In the genomic region with DNA sequence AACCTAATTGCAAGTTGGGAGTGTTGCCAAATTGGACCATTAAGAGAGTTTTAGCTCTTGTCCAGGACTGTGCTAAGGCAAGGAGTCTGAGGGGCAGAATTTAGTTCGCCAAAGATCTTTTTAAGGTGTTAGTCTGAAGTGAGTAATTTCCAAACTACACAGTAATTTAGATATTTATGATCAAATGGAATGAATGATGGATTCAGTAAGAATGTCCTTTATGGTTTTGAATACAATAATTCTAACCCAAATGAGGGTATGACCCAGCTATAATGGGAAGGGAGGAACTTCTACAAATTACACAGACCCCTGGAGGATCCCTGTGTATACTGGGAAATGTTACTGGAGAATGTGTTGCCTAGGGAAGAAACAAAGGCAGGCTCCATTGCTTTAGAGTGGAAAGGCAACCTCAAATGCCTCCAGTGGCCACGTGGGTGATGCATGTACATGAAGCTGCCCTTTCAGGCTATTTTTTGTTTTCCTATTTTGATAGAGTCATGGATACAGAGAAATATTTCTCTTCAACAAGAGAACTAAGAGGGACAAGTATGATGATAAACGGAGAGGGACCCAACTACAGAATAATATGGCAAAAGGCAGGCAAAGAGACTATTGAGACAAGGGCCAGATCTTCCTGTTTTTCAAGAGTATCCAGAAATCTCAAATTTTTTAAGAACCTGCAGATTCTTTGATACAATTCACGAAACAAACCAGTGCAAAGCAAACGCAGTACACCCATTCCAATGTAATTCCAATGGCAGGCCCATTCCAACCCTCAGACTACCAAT, we compare ENCODE assay signal across 22 cellular contexts. TPM values are rescaled to one million over a fixed set of nuclear protein-coding genes. Genes with fewer than 3 reads are reported as not detected.
A peak's percentile ranks its signal among the peaks of the same experiment; 100 is the strongest.
DNase-seq lines count a peak whose midpoint lies in the region; ATAC-seq, FAIRE-seq and TF ChIP-seq lines count a peak whose summit lies in the region.
"Had no signal": no experiment of that assay in that cellular context is flagged by ENCODE, and none has a peak within 500 bp of the region (broad histone marks: within the 10 kb centered on the region; RNA-seq: fewer than 3 reads in every experiment).

No MANE protein-coding gene starts in this region.

- H3K36me3 ChIP-seq in osteoblast (ENCODE audit: insufficient read depth, low read length): peaks cover 5% of the 10 kb centered on the region

- peaks cover 5% of the 10 kb centered on the region for H3K4me1 Mint-ChIP-seq in activated naive CD8-positive, alpha-beta T cell treated with anti-CD3 and anti-CD28 coated beads, Interleukin-2, amount 50 U/mL, for 24 hours
- no peaks in the 10 kb centered on the region for H3K4me1 Mint-ChIP-seq in activated naive CD8-positive, alpha-beta T cell treated with anti-CD3 and anti-CD28 coated beads for 36 hours
- H3K4me1 Mint-ChIP-seq in activated T-helper 17 cell treated with anti-CD3 and anti-CD28 coated beads, Interleukin-2, amount 50 U/mL, for 72 hours: no peaks in the 10 kb centered on the region

- no peaks in the 10 kb centered on the region for H4K20me1 ChIP-seq in osteoblast (ENCODE audit: insufficient read depth, low read length)

- no peak overlapping the region for H3K4me3 Mint-ChIP-seq in activated naive CD8-positive, alpha-beta T cell treated with anti-CD3 and anti-CD28 coated beads, Interleukin-2, amount 50 U/mL, for 24 hours
- H3K4me3 Mint-ChIP-seq in activated naive CD8-positive, alpha-beta T cell treated with anti-CD3 and anti-CD28 coated beads for 36 hours: no peak overlapping the region
- no peak overlapping the region for H3K4me3 Mint-ChIP-seq in activated T-helper 17 cell treated with anti-CD3 and anti-CD28 coated beads, Interleukin-2, amount 50 U/mL, for 72 hours
- H3K4me3 Mint-ChIP-seq: CD4-positive, alpha-beta T cell had no signal

- no peak for TF ChIP-seq CTCF in osteoblast (IDR thresholded peaks at IDR 0.05; ENCODE audit: extremely low read depth, low read depth, low read length)

- TF ChIP-seq POLR2A in H54 (IDR thresholded peaks at IDR 0.05; ENCODE audit: low read depth, low read length): no peak

- ATAC-seq in activated naive CD8-positive, alpha-beta T cell treated with anti-CD3 and anti-CD28 coated beads, Interleukin-2, amount 50 U/mL, for 24 hours: peak; percentile 36
- peak; percentile 51 for ATAC-seq in activated T-helper 17 cell treated with anti-CD3 and anti-CD28 coated beads, Interleukin-2, amount 50 U/mL, for 72 hours (replicated peaks)
- no peak for ATAC-seq in HG03108 (IDR thresholded peaks at IDR 0.05; ENCODE audit: unreplicated experiment)
- ATAC-seq: HepG2, PC-3 had no signal

- peaks cover 22% of the 10 kb centered on the region for H3K27me3 Mint-ChIP-seq in activated naive CD8-positive, alpha-beta T cell treated with anti-CD3 and anti-CD28 coated beads, Interleukin-2, amount 50 U/mL, for 24 hours
- peaks cover 46% of the 10 kb centered on the region for H3K27me3 Mint-ChIP-seq in activated naive CD8-positive, alpha-beta T cell treated with anti-CD3 and anti-CD28 coated beads for 36 hours
- peaks cover 25% of the 10 kb centered on the region for H3K27me3 Mint-ChIP-seq in activated T-helper 17 cell treated with anti-CD3 and anti-CD28 coated beads, Interleukin-2, amount 50 U/mL, for 72 hours

- H3K27me3 ChIP-seq in osteoblast (ENCODE audit: insufficient read depth, low read length): no peaks in the 10 kb centered on the region

- H3K9me3 Mint-ChIP-seq in activated naive CD8-positive, alpha-beta T cell treated with anti-CD3 and anti-CD28 coated beads, Interleukin-2, amount 50 U/mL, for 24 hours: no peaks in the 10 kb centered on the region
- H3K9me3 Mint-ChIP-seq in activated naive CD8-positive, alpha-beta T cell treated with anti-CD3 and anti-CD28 coated beads for 36 hours: no peaks in the 10 kb centered on the region
- H3K9me3 Mint-ChIP-seq in activated T-helper 17 cell treated with anti-CD3 and anti-CD28 coated beads, Interleukin-2, amount 50 U/mL, for 72 hours: no peaks in the 10 kb centered on the region
- H3K9me3 Mint-ChIP-seq: CD4-positive, alpha-beta T cell had no signal

- no peak for FAIRE-seq in H54 (lab: Jason Lieb, UNC)
- FAIRE-seq in frontal cortex (lab: Jason Lieb, UNC): no peak
- FAIRE-seq: A204.1, HepG2 had no signal

- no peak overlapping the region for H3K4me2 ChIP-seq in osteoblast (ENCODE audit: insufficient read depth, low read length)

- no peaks in the 10 kb centered on the region for H3K36me3 Mint-ChIP-seq in activated naive CD8-positive, alpha-beta T cell treated with anti-CD3 and anti-CD28 coated beads, Interleukin-2, amount 50 U/mL, for 24 hours (ENCODE audit: low read depth)
- H3K36me3 Mint-ChIP-seq in activated naive CD8-positive, alpha-beta T cell treated with anti-CD3 and anti-CD28 coated beads for 36 hours: no peaks in the 10 kb centered on the region
- no peaks in the 10 kb centered on the region for H3K36me3 Mint-ChIP-seq in activated T-helper 17 cell treated with anti-CD3 and anti-CD28 coated beads, Interleukin-2, amount 50 U/mL, for 72 hours (ENCODE audit: low read depth)

- no peak overlapping the region for H2AFZ ChIP-seq in osteoblast (ENCODE audit: low read length)

- no peaks in the 10 kb centered on the region for H3K79me2 ChIP-seq in osteoblast (ENCODE audit: insufficient read depth, low read length)

- no peak overlapping the region for H3K4me3 ChIP-seq in osteoblast (ENCODE audit: insufficient read depth, low read length)

- no peak for DNase-seq in activated naive CD8-positive, alpha-beta T cell treated with anti-CD3 and anti-CD28 coated beads, Interleukin-2, amount 50 U/mL, for 24 hours
- DNase-seq in activated naive CD8-positive, alpha-beta T cell treated with anti-CD3 and anti-CD28 coated beads for 36 hours: no peak
- DNase-seq in osteoblast (ENCODE audit: insufficient read length, low spot score, missing footprints) (peak; percentile 65), substantia nigra (lab: John Stamatoyannopoulos, UW) (no peak), H54 (ENCODE audit: insufficient read length, low spot score) (no peak), frontal cortex (ENCODE audit: low spot score in 2 of 2) (no peak)
- DNase-seq: CD4-positive, alpha-beta T cell; DMS153; GDM1; HCEC 1CT; KBM-7; NCI-H1694 treated with DMSO at 0.1 percent for 48 hours; NCI-H2107; NCI-H510A; NCI-H82; PC-3; RPMI8226; SIG-M5 had no signal

- no peak overlapping the region for H3K27ac ChIP-seq in osteoblast (ENCODE audit: low read depth, low read length)
- peak overlapping the region; percentile 7 for H3K27ac ChIP-seq in substantia nigra (ENCODE audit: low read depth, low read length, poor library complexity, severe bottlenecking)

- H3K9me3 ChIP-seq in osteoblast (ENCODE audit: low read depth, low read length): no peaks in the 10 kb centered on the region

- H3K27ac Mint-ChIP-seq in activated naive CD8-positive, alpha-beta T cell treated with anti-CD3 and anti-CD28 coated beads, Interleukin-2, amount 50 U/mL, for 24 hours: no peak overlapping the region
- H3K27ac Mint-ChIP-seq in activated naive CD8-positive, alpha-beta T cell treated with anti-CD3 and anti-CD28 coated beads for 36 hours: no peak overlapping the region
- H3K27ac Mint-ChIP-seq in activated T-helper 17 cell treated with anti-CD3 and anti-CD28 coated beads, Interleukin-2, amount 50 U/mL, for 72 hours: no peak overlapping the region
- H3K27ac Mint-ChIP-seq: CD4-positive, alpha-beta T cell had no signal

- peaks cover 19% of the 10 kb centered on the region for H3K4me1 ChIP-seq in osteoblast (ENCODE audit: insufficient read depth, low read length)

RNA-seq across cellular contexts. Expression of a gene that starts 25.4 kb away (rescaled TPM):
- total RNA-seq in activated naive CD8-positive, alpha-beta T cell treated with anti-CD3 and anti-CD28 coated beads for 36 hours: under 1 TPM; 0.42 to 0.85 TPM
- total RNA-seq in activated T-helper 17 cell treated with anti-CD3 and anti-CD28 coated beads, Interleukin-2, amount 50 U/mL, for 72 hours: under 1 TPM in 1 of 2 donors, not detected in 1; 0.26 TPM
- total RNA-seq in osteoblast (45.2 and 76.9 TPM in 2 replicates), frontal cortex (161 TPM)
- total RNA-seq: CD4-positive, alpha-beta T cell; HepG2 had no signal

Comparison
In these comparisons a context has a peak if more than half of its experiments do, and no peak if none do; other contexts are left out.
1. RNA of a gene that starts 25.4 kb away (total RNA-seq): 161 TPM in frontal cortex (single experiment) and 45.2 to 76.9 TPM in osteoblast; 0.42 to 0.85 TPM in activated naive CD8-positive, alpha-beta T cell treated with anti-CD3 and anti-CD28 coated beads for 36 hours and 0.26 TPM in activated T-helper 17 cell treated with anti-CD3 and anti-CD28 coated beads, Interleukin-2, amount 50 U/mL, for 72 hours; every median in the first group is over 10 times any median in the second.